In genomic region chr9:78371981-78372380, GRCh38 we compare ENCODE assay signal across 19 cellular contexts.
DNase-seq lines count a peak whose midpoint lies in the region; ATAC-seq and TF ChIP-seq lines count a peak whose summit lies in the region.
"Had no signal": no experiment of that assay in that cellular context is flagged by ENCODE, and none has a peak within 500 bp of the region (broad histone marks: within the 10 kb centered on the region; RNA-seq: fewer than 3 reads in every experiment).

No MANE protein-coding gene starts in this region.

- peak overlapping the region; percentile 73 for H3K27ac ChIP-seq in VCaP

- DNase-seq in HT1080 (ENCODE audit: low read depth) (peak; percentile 37), NCI-H526 treated with DMSO at 0.1 percent for 48 hours (lab: John Stamatoyannopoulos, UW) (peak; percentile 85), foreskin melanocyte (peak; percentile 39), hypothalamus (lab: John Stamatoyannopoulos, UW) (no peak), DMS 273 treated with DMSO at 0.1 percent for 48 hours (lab: John Stamatoyannopoulos, UW) (no peak), activated gamma-delta T cell (lab: John Stamatoyannopoulos, UW) (no peak)
- DNase-seq: ACHN; BE2C; C1 segment of cervical spinal cord; Calu3; CD4-positive, alpha-beta T cell; DMS53; DND-41; EL; HCEC 1CT had no signal

- no peak for ATAC-seq in GM18505 (IDR thresholded peaks at IDR 0.05; ENCODE audit: unreplicated experiment)
- ATAC-seq: GM12878, GM23338 had no signal

- TF ChIP-seq CTCF in VCaP (conservative IDR thresholded peaks at IDR 0.05), result no peak

- TF ChIP-seq POLR2A in GM18505 (IDR thresholded peaks at IDR 0.05; ENCODE audit: borderline replicate concordance, extremely low read depth, insufficient read depth, insufficient read length), result no peak

Comparison
In these comparisons a context has a peak if more than half of its experiments do, and no peak if none do; other contexts are left out.
1. DNase-seq: peak in HT1080 (single experiment), NCI-H526 treated with DMSO at 0.1 percent for 48 hours (single experiment) and foreskin melanocyte (single experiment); none in hypothalamus (0 of 51), DMS 273 treated with DMSO at 0.1 percent for 48 hours (single experiment) and activated gamma-delta T cell (single experiment).